In the genomic region with DNA sequence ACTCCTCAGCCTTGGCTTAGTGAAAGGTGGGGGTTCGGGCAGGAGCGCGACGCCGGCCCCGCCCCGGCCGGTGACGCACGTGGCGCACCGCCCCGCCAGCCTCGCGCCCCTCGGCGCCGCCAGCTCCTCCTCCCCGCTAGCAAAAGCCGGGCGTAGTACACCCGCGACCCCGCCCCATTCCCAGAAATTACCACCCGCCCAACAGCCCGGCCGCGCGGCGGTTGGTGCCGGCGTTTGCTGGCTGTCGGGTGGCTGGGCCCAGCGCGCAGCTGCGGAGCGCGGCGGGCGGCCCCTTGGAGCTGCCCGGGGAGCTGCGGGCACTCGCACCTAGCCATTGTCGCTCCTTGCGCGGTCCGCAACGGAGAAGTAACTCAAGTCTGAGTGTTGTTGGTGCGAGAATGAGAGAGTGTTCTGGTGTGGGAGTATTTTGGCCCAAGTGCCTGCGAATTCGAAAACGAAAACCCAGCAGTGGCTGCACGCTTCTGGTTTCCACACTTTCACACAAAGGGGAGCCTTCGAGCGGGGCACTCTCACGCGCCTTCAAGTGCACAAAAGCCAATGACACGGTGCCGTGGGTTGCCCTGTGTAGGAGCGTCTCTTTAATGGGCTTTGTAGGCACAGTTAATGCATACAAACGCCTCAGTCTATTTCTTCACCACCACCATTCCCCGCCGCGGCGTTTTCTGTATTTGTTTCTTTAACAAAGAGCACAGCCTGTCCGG, we compare ENCODE assay signal across 8 cellular contexts. TPM values are rescaled to one million over a fixed set of nuclear protein-coding genes. Genes with fewer than 3 reads are reported as not detected.
DNase-seq lines count a peak whose midpoint lies in the region; ATAC-seq and TF ChIP-seq lines count a peak whose summit lies in the region.

No MANE protein-coding gene starts in this region.

- H2AFZ ChIP-seq in IMR-90 (replicated peaks; ENCODE audit: low read length, poor library complexity) (peak overlapping the region; percentile 89), OCI-LY3 (ENCODE audit: low read depth, low read length) (peak overlapping the region; percentile 87)

- in situ Hi-C loops in IMR-90 (cut with MboI; ENCODE audit: low sequenced_read_pairs): no loop called here

- H3K4me2 ChIP-seq in IMR-90 (ENCODE audit: low read depth, low read length) (peak overlapping the region; percentile 93), OCI-LY3 (ENCODE audit: low read length) (peak overlapping the region; percentile 87)

- peak overlapping the region; percentile 38; the same call in 1 of the 3 replicates for H2BK15ac ChIP-seq in IMR-90 (ENCODE audit: low read depth, low read length)

- H3K27ac ChIP-seq in IMR-90 (ENCODE audit: insufficient read depth, low read length): peak overlapping the region; percentile 75
- H3K27ac ChIP-seq in OCI-LY3 (ENCODE audit: low read length): peak overlapping the region; percentile 71
- H3K27ac ChIP-seq in epithelial cell of prostate: peak overlapping the region; percentile 92
- peak overlapping the region; percentile 99 for H3K27ac ChIP-seq in mucosa of rectum (ENCODE audit: low read depth in 2 of 2, low read length in 2 of 2)

- peak; percentile 95 for DNase-seq in DMS153 (lab: John Stamatoyannopoulos, UW)
- DNase-seq in IMR-90: peak; percentile 91
- peak; percentile 84 for DNase-seq in activated T-cell treated with anti-CD3 and anti-CD28 coated beads for 4 hours
- peak; percentile 73 for DNase-seq in epithelial cell of prostate (ENCODE audit: low read depth, low spot score)
- peak; percentile 71 to 83 for DNase-seq in stimulated activated CD8-positive, alpha-beta memory T cell treated with anti-CD3 and anti-CD28 coated beads, Interleukin-4, amount 100 ng/mL, for 4 hours (ENCODE audit: low read depth in 2 of 2, low spot score in 1 of 2)

- peak overlapping the region in 1 of 2 experiments; percentile 39; a peak in 2 of 4 replicates for H4K8ac ChIP-seq in IMR-90 (ENCODE audit: low read depth in 2 of 2, low read length in 2 of 2)

- no peaks in the 10 kb centered on the region for H3K9me1 ChIP-seq in IMR-90 (ENCODE audit: insufficient read depth, low read length)

- H3K18ac ChIP-seq in IMR-90 (ENCODE audit: low read depth, low read length): peak overlapping the region; percentile 36

- H3K79me2 ChIP-seq in OCI-LY3 (ENCODE audit: low read length): peaks cover 30% of the 10 kb centered on the region

- no peaks in the 10 kb centered on the region for H3K27me3 ChIP-seq in IMR-90 (ENCODE audit: control insufficient read depth, insufficient read depth, low read length)
- H3K27me3 ChIP-seq in OCI-LY3 (ENCODE audit: low read depth, low read length): peaks cover 5% of the 10 kb centered on the region; the same call in 1 of the 2 replicates
- H3K27me3 ChIP-seq in mucosa of rectum (ENCODE audit: control insufficient read depth in 2 of 2, insufficient read depth in 2 of 2, low read length in 2 of 2): no peaks in the 10 kb centered on the region

- no peak overlapping the region for H2AK5ac ChIP-seq in IMR-90 (ENCODE audit: low read depth, low read length)

- ATAC-seq in GM21576 (IDR thresholded peaks at IDR 0.05; ENCODE audit: unreplicated experiment) (peak; percentile 64), IMR-90 (ENCODE audit: low read depth) (peak; percentile 78)

- peak overlapping the region; percentile 64 for H2BK120ac ChIP-seq in IMR-90 (ENCODE audit: low read depth, low read length)

- CTCF ChIA-PET in IMR-90 (lab: Yijun Ruan, JAX): interaction anchor here (1.3 kb wide), 1 partner anchor 10 kb away, joined by 4 read pairs; no protein-coding TSS in a partner anchor

- H3K56ac ChIP-seq in IMR-90 (ENCODE audit: extremely low read depth, insufficient read depth, low read length): peak overlapping the region; percentile 33; the same call in 1 of the 2 replicates

- dilution Hi-C loops in IMR-90 (cut with HindIII; ENCODE audit: low sequenced_read_pairs, unreplicated experiment): no loop called here

- intact Hi-C loops in IMR-90 (cut with micrococcal nuclease): loop anchor here (2.0 to 5.0 kb wide), 5 partner anchors 79 to 274 kb away; partner anchors contain the start of genes MGARP and RAB33B

- H3K23ac ChIP-seq in IMR-90 (ENCODE audit: low read depth, low read length): peak overlapping the region; percentile 77; the same call in 1 of the 2 replicates

- H3K4me1 ChIP-seq in IMR-90 (ENCODE audit: control insufficient read depth, insufficient read depth, low read length) (peaks cover 2% of the 10 kb centered on the region; the same call in 1 of the 2 replicates), OCI-LY3 (ENCODE audit: low read length) (peaks cover 18% of the 10 kb centered on the region), mucosa of rectum (ENCODE audit: control insufficient read depth in 2 of 2, insufficient read depth in 2 of 2, low read length in 2 of 2) (peaks cover 8 to 10% of the 10 kb centered on the region in 2 donors)

- peak overlapping the region; percentile 88 for H3K4me3 ChIP-seq in IMR-90 (ENCODE audit: insufficient read depth, low read depth, low read length)
- peak overlapping the region; percentile 78 for H3K4me3 ChIP-seq in OCI-LY3 (ENCODE audit: low read length)
- peak overlapping the region; percentile 88 to 94 for H3K4me3 ChIP-seq in mucosa of rectum (ENCODE audit: low read length in 2 of 2)

- TF ChIP-seq CTCF in IMR-90 (conservative IDR thresholded peaks at IDR 0.05; ENCODE audit: low read depth, low read length): no peak
- TF ChIP-seq CTCF in OCI-LY3 (IDR thresholded peaks at IDR 0.05; ENCODE audit: low read depth, low read length): peak; percentile 7; the same call in 1 of the 2 replicates

- H3K79me1 ChIP-seq in IMR-90 (ENCODE audit: low read depth in 1 of 2, low read length in 2 of 2): peaks cover 6 to 19% of the 10 kb centered on the region in 2 experiments

- H3K36me3 ChIP-seq in IMR-90 (ENCODE audit: control insufficient read depth, insufficient read depth, low read length): no peaks in the 10 kb centered on the region
- H3K36me3 ChIP-seq in OCI-LY3 (replicated peaks; ENCODE audit: low read depth, low read length): no peaks in the 10 kb centered on the region
- H3K36me3 ChIP-seq in mucosa of rectum (ENCODE audit: control insufficient read depth in 2 of 2, insufficient read depth in 2 of 2, low read length in 2 of 2): no peaks in the 10 kb centered on the region

- POLR2A ChIA-PET in IMR-90 (lab: Charles Lee; ENCODE audit: unreplicated experiment): no interaction called here

- TF ChIP-seq POLR2A in IMR-90 (IDR thresholded peaks at IDR 0.05; ENCODE audit: low read depth, low read length): peak; percentile 60; the same call in 1 of the 2 replicates

- H3K9me3 ChIP-seq in IMR-90 (ENCODE audit: control insufficient read depth, insufficient read depth, low read length): no peaks in the 10 kb centered on the region
- H3K9me3 ChIP-seq in OCI-LY3 (ENCODE audit: insufficient read depth, low read length): no peaks in the 10 kb centered on the region
- H3K9me3 ChIP-seq in mucosa of rectum (ENCODE audit: control insufficient read depth in 2 of 2, low read length in 2 of 2): no peaks in the 10 kb centered on the region

- TF ChIP-seq RAD21 in IMR-90 (IDR thresholded peaks at IDR 0.05; ENCODE audit: low read length): peak; percentile 5; the same call in 1 of the 2 replicates

- H2AK9ac ChIP-seq in IMR-90 (replicated peaks; ENCODE audit: low read depth, low read length, poor library complexity): peak overlapping the region; percentile 34

- peak overlapping the region; percentile 64; the same call in 1 of the 2 replicates for H3K14ac ChIP-seq in IMR-90 (replicated peaks; ENCODE audit: low read depth, low read length)

- H4K91ac ChIP-seq in IMR-90 (ENCODE audit: insufficient read depth, low read depth, low read length): no peak overlapping the region

- peak overlapping the region; percentile 75 for H3K4ac ChIP-seq in IMR-90 (ENCODE audit: low read depth, low read length)

- H4K20me1 ChIP-seq in IMR-90 (ENCODE audit: insufficient read depth, low read length) (peaks cover 14% of the 10 kb centered on the region), OCI-LY3 (ENCODE audit: insufficient read depth, low read length) (peaks cover 14% of the 10 kb centered on the region)

- WGBS in IMR-90 (ENCODE audit: extremely low coverage in 2 of 2, insufficient read length in 1 of 2), 2 experiments: 1% methylated on average over 12 of the region's 66 CpGs; no CpG with 5 or more reads in 1 of the 2 experiments

- BruUV-seq in IMR-90 (replicated peaks; lab: Mats Ljungman, UMichigan): no TSS peak

- H2BK5ac ChIP-seq in IMR-90 (ENCODE audit: low read depth, low read length, poor library complexity, severe bottlenecking): peak overlapping the region; percentile 43

- no peak overlapping the region for H2BK20ac ChIP-seq in IMR-90 (ENCODE audit: low read depth, low read length)

- 0 out of 2 replicates have a peak overlapping the region, but pooled peaks have one; percentile 18 for H4K5ac ChIP-seq in IMR-90 (ENCODE audit: low read depth, low read length)

- H3K9ac ChIP-seq in IMR-90 (ENCODE audit: low read depth, low read length) (peak overlapping the region; percentile 72), OCI-LY3 (ENCODE audit: low read length) (peak overlapping the region; percentile 74), mucosa of rectum (ENCODE audit: low read depth in 1 of 2, low read length in 2 of 2) (peak overlapping the region; percentile 96 to 98)

TF ChIP-seq in IMR-90, 13 proteins besides CTCF, POLR2A, EP300 and RAD21 (continues in another document):
- TF ChIP-seq RCOR1 (IDR thresholded peaks at IDR 0.05; ENCODE audit: insufficient replicate concordance, low read length) (no peak), MXI1 (IDR thresholded peaks at IDR 0.05; ENCODE audit: borderline replicate concordance, low read depth, low read length) (peak; percentile 92), MAZ (IDR thresholded peaks at IDR 0.05; ENCODE audit: borderline replicate concordance, low read depth, low read length) (peak; percentile 94; the same call in 1 of the 2 replicates), NFE2L2 (IDR thresholded peaks at IDR 0.05; ENCODE audit: low read depth, low read length) (no peak), SMC3 (IDR thresholded peaks at IDR 0.05; ENCODE audit: low read depth, low read length) (no peak), FOS (IDR thresholded peaks at IDR 0.05; ENCODE audit: low read depth, low read length) (no peak)
- TF ChIP-seq, protein P1, sequence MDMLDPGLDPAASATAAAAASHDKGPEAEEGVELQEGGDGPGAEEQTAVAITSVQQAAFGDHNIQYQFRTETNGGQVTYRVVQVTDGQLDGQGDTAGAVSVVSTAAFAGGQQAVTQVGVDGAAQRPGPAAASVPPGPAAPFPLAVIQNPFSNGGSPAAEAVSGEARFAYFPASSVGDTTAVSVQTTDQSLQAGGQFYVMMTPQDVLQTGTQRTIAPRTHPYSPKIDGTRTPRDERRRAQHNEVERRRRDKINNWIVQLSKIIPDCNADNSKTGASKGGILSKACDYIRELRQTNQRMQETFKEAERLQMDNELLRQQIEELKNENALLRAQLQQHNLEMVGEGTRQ (IDR thresholded peaks at IDR 0.05; ENCODE audit: low read depth, low read length): peak; percentile 64

RNA-seq across cellular contexts. Expression of gene ELF2, which starts 1.0 kb away (rescaled TPM):
- total RNA-seq in IMR-90 (2012; rRNA removed): 37.8 and 42.3 TPM in 2 replicates
- polyA plus RNA-seq in IMR-90 (2012; rRNA removed): 13.7 and 14.5 TPM in 2 replicates
- polyA plus RNA-seq in IMR-90 (2012; cell fraction: cytosol; rRNA removed): 5.0 TPM in 2 replicates
- polyA plus RNA-seq in IMR-90 (2012; cell fraction: nucleus; rRNA removed; ENCODE audit: low replicate concordance): 7.6 and 32.0 TPM in 2 replicates

Comparison
In these comparisons a context has a peak if more than half of its experiments do, and no peak if none do; other contexts are left out.
1. Peak in every context shown above with its lines: DNase-seq, ATAC-seq, H3K4me3 ChIP-seq and H3K27ac ChIP-seq.